Comparison of ENCODE assay signal across 17 cellular contexts in genomic region chr1:196002906-196003305, GRCh38.
A peak's percentile ranks its signal among the peaks of the same experiment; 100 is the strongest.
DNase-seq lines count a peak whose midpoint lies in the region; ATAC-seq and TF ChIP-seq lines count a peak whose summit lies in the region.
"Had no signal": no experiment of that assay in that cellular context is flagged by ENCODE, and none has a peak within 500 bp of the region (broad histone marks: within the 10 kb centered on the region; RNA-seq: fewer than 3 reads in every experiment).

No MANE protein-coding gene starts in this region.

- H3K4me2 ChIP-seq in mammary epithelial cell (ENCODE audit: insufficient read depth, low read depth, low read length), result peak overlapping the region; percentile 60
- H3K4me2 ChIP-seq: BLaER1 had no signal

- H3K9me3 ChIP-seq in mammary epithelial cell (replicated peaks; ENCODE audit: insufficient read depth, low read length), result no peaks in the 10 kb centered on the region
- H3K9me3 ChIP-seq in iPS-18a (ENCODE audit: control insufficient read depth, low read depth, low read length), result no peaks in the 10 kb centered on the region
- no peaks in the 10 kb centered on the region for H3K9me3 ChIP-seq in SJCRH30 (replicated peaks)
- H3K9me3 ChIP-seq: BLaER1, tibial nerve had no signal

- in situ Hi-C loops in mammary epithelial cell (cut with MboI; ENCODE audit: low sequenced_read_pairs in 2 of 2), result no loop called here

- no peaks in the 10 kb centered on the region for H3K27me3 ChIP-seq in mammary epithelial cell (ENCODE audit: insufficient read depth, low read length)
- H3K27me3 ChIP-seq in iPS-18a (ENCODE audit: control insufficient read depth, insufficient read depth, low read length), result no peaks in the 10 kb centered on the region
- no peaks in the 10 kb centered on the region for H3K27me3 ChIP-seq in SJCRH30
- H3K27me3 ChIP-seq: BLaER1, dorsolateral prefrontal cortex, tibial nerve had no signal

- no peak for ATAC-seq in HG02571 (IDR thresholded peaks at IDR 0.05; ENCODE audit: unreplicated experiment)
- ATAC-seq: left colon; stimulated activated naive B cell treated with anti-CD40 and anti-IgM and Interleukin-4, amounts not matched to agents 10 μg/mL and 1 μg/mL and 100 μg/mL, for 72 hours had no signal

- H3K27ac ChIP-seq in mammary epithelial cell (ENCODE audit: insufficient read depth, low read depth, low read length) (peak overlapping the region; percentile 1), iPS-18a (ENCODE audit: low read length) (peak overlapping the region; percentile 39), SJCRH30 (no peak overlapping the region)
- H3K27ac ChIP-seq: BLaER1, dorsolateral prefrontal cortex, tibial nerve had no signal

- H3K9ac ChIP-seq in mammary epithelial cell (ENCODE audit: insufficient read depth, low read length) (no peak overlapping the region), iPS-18a (ENCODE audit: low read length) (no peak overlapping the region)
- H3K9ac ChIP-seq: BLaER1 had no signal

- TF ChIP-seq CTCF in mammary epithelial cell (conservative IDR thresholded peaks at IDR 0.05 in 1 of 2, IDR thresholded peaks at IDR 0.05 in 1 of 2; ENCODE audit: extremely low read depth in 1 of 2, insufficient read depth in 1 of 2, low read depth in 1 of 2, low read length in 2 of 2), result no peak

- H2AFZ ChIP-seq in mammary epithelial cell (ENCODE audit: low read depth, low read length), result no peak overlapping the region

- DNase-seq in A172 (ENCODE audit: low spot score) (peak; percentile 36), HT1080 (ENCODE audit: low read depth) (peak; percentile 57), mammary epithelial cell (peak; percentile 87), pons (ENCODE audit: low spot score) (no peak), SJCRH30 (no peak), dedifferentiated amniotic fluid mesenchymal stem cell (ENCODE audit: extremely low spot score) (no peak)
- DNase-seq: activated naive CD8-positive, alpha-beta T cell treated with anti-CD3 and anti-CD28 coated beads, Interleukin-2, amount 10 ng/mL, durations not matched to agents 7 days and 5 days; dorsolateral prefrontal cortex; left colon; NCI-H187 treated with DMSO at 0.1 percent for 48 hours; NCI-H524 treated with DMSO at 0.1 percent for 48 hours; stimulated activated CD4-positive, alpha-beta T cell treated with anti-CD3 and anti-CD28 coated beads, Interleukin-15, amount 100 ng/mL, for 24 hours; stimulated activated naive B cell treated with anti-CD40 and anti-IgM and Interleukin-4, amounts not matched to agents 10 μg/mL and 1 μg/mL and 100 μg/mL, for 72 hours had no signal

- H3K79me2 ChIP-seq in mammary epithelial cell (ENCODE audit: insufficient read depth, low read length), result no peaks in the 10 kb centered on the region

- 14% methylated on average over 3 of the region's 3 CpGs for WGBS in mammary epithelial cell (ENCODE audit: low coverage, missing lambda C conversion rate)

- BruUV-seq in mammary epithelial cell (replicated peaks; lab: Mats Ljungman, UMichigan), result no TSS peak

- CTCF ChIA-PET in mammary epithelial cell (lab: Charles Lee; ENCODE audit: low non-redundant PET), result no interaction called here

- no peaks in the 10 kb centered on the region for H4K20me1 ChIP-seq in mammary epithelial cell (ENCODE audit: insufficient read depth, low read length)
- H4K20me1 ChIP-seq: BLaER1 had no signal

- H3K4me1 ChIP-seq in mammary epithelial cell (ENCODE audit: insufficient read depth, low read length) (peaks cover 12% of the 10 kb centered on the region), iPS-18a (ENCODE audit: control insufficient read depth, low read depth, low read length) (peaks cover 20% of the 10 kb centered on the region), SJCRH30 (no peaks in the 10 kb centered on the region)
- H3K4me1 ChIP-seq: BLaER1, tibial nerve had no signal

- intact Hi-C loops in mammary epithelial cell (cut with micrococcal nuclease), result loop anchor here (2.0 kb wide), 1 partner anchor 64 kb away; no protein-coding TSS in a partner anchor

- no peaks in the 10 kb centered on the region for H3K36me3 ChIP-seq in mammary epithelial cell (ENCODE audit: insufficient read depth, low read length)
- no peaks in the 10 kb centered on the region for H3K36me3 ChIP-seq in iPS-18a (ENCODE audit: control insufficient read depth, low read depth, low read length)
- H3K36me3 ChIP-seq in SJCRH30, result no peaks in the 10 kb centered on the region
- H3K36me3 ChIP-seq: BLaER1, tibial nerve had no signal

- dilution Hi-C loops in mammary epithelial cell (cut with HindIII; ENCODE audit: low sequenced_read_pairs), result no loop called here

- H3K4me3 ChIP-seq in mammary epithelial cell (replicated peaks in 1 of 3; ENCODE audit: insufficient read depth in 1 of 3, low read depth in 2 of 3, low read length in 3 of 3) (no peak overlapping the region), iPS-18a (ENCODE audit: low read length) (no peak overlapping the region), SJCRH30 (no peak overlapping the region)
- H3K4me3 ChIP-seq: BLaER1, dorsolateral prefrontal cortex, tibial nerve had no signal

Comparison
In these comparisons a context has a peak if more than half of its experiments do, and no peak if none do; other contexts are left out.
1. DNase-seq: peak in A172 (single experiment), HT1080 (single experiment) and mammary epithelial cell (single experiment); none in pons (single experiment), SJCRH30 (0 of 2) and dedifferentiated amniotic fluid mesenchymal stem cell (single experiment).